Comparison of ENCODE assay signal across 13 cellular contexts in the genomic region with DNA sequence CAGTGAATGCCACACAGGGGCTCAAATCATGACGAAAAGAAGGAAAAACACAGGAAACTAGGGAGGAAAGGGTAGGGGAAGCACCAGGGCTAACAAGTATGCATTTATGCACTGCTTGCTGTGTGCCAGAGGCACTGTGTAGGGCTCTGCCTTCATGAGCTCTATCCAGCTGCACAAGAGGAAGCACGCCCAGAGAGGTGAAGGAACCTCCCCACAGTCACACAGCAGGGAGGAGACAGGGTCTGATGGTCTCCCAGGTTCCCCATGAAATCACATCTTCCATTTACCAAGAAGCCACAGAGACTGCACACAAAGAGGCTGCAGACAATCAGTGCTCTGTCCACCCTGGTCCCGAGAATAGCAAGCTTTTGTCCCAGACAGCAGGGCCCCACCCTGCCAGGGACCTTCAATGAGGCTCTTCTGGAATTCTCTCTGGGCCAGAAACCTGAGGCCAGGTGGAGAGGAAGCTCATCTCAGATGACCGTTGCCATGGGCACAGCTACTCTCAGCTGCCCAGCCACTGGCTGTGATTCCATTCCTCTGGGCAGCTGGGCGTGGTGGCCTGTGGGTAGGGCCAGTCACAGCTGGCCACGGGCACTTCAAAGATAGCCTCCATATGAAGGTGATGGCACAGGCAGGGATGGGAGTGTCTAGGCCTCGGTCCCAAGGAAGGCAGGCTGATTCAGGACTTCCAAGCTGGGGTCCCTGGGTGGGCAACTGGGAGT. TPM values are rescaled to one million over a fixed set of nuclear protein-coding genes. Genes with fewer than 3 reads are reported as not detected.
A peak's percentile ranks its signal among the peaks of the same experiment; 100 is the strongest.
DNase-seq lines count a peak whose midpoint lies in the region; ATAC-seq and TF ChIP-seq lines count a peak whose summit lies in the region.
"Had no signal": no experiment of that assay in that cellular context is flagged by ENCODE, and none has a peak within 500 bp of the region (broad histone marks: within the 10 kb centered on the region; RNA-seq: fewer than 3 reads in every experiment).

No MANE protein-coding gene starts in this region.

- H3K27ac ChIP-seq in lower lobe of right lung: no peak overlapping the region

- H3K36me3 ChIP-seq in lower lobe of right lung: no peaks in the 10 kb centered on the region

- H3K27ac Mint-ChIP-seq in natural killer cell: no peak overlapping the region
- H3K27ac Mint-ChIP-seq: activated CD4-positive, alpha-beta T cell treated with anti-CD3 and anti-CD28 coated beads, Interleukin-2, amount 10 ng/mL, durations not matched to agents 24 days and 14 days; immature natural killer cell; stimulated activated memory B cell treated with anti-CD40 and anti-IgM and Interleukin-4, amounts not matched to agents 10 μg/mL and 1 μg/mL and 100 μg/mL, for 72 hours had no signal

- DNase-seq in COR-L47 (lab: John Stamatoyannopoulos, UW) (peak; percentile 59), M059J (ENCODE audit: low read depth) (peak; percentile 58), RPMI8226 (peak; percentile 39), lower lobe of right lung (peak; percentile 54), OCI-M1 (lab: John Stamatoyannopoulos, UW) (no peak), natural killer cell (no peak)
- DNase-seq: activated CD4-positive, alpha-beta T cell treated with anti-CD3 and anti-CD28 coated beads, Interleukin-2, amount 10 ng/mL, durations not matched to agents 24 days and 14 days; central memory CD4-positive, alpha-beta T cell; immature natural killer cell; stimulated activated CD4-positive, alpha-beta T cell treated with anti-CD3 and anti-CD28 coated beads, Interleukin-15, amount 100 ng/mL, for 24 hours had no signal

- H3K9me3 Mint-ChIP-seq in natural killer cell: no peaks in the 10 kb centered on the region
- H3K9me3 Mint-ChIP-seq: activated CD4-positive, alpha-beta T cell treated with anti-CD3 and anti-CD28 coated beads, Interleukin-2, amount 10 ng/mL, durations not matched to agents 24 days and 14 days; immature natural killer cell; stimulated activated memory B cell treated with anti-CD40 and anti-IgM and Interleukin-4, amounts not matched to agents 10 μg/mL and 1 μg/mL and 100 μg/mL, for 72 hours had no signal

- H3K36me3 Mint-ChIP-seq in natural killer cell: no peaks in the 10 kb centered on the region
- H3K36me3 Mint-ChIP-seq: immature natural killer cell; stimulated activated memory B cell treated with anti-CD40 and anti-IgM and Interleukin-4, amounts not matched to agents 10 μg/mL and 1 μg/mL and 100 μg/mL, for 72 hours had no signal

- intact Hi-C loops in lower lobe of right lung (cut with DNase I): no loop called here
- intact Hi-C loops in natural killer cell (cut with micrococcal nuclease): no loop called here

- H3K4me3 ChIP-seq in lower lobe of right lung: no peak overlapping the region

- H3K4me1 ChIP-seq in lower lobe of right lung: peaks cover 6% of the 10 kb centered on the region

- H3K4me1 Mint-ChIP-seq in natural killer cell: peaks cover 7 to 10% of the 10 kb centered on the region in 2 donors

- no peaks in the 10 kb centered on the region for H3K9me3 ChIP-seq in lower lobe of right lung

- TF ChIP-seq CTCF in lower lobe of right lung (IDR thresholded peaks at IDR 0.05): no peak
- TF ChIP-seq CTCF in natural killer cell (IDR thresholded peaks at IDR 0.05): no peak

- no peak overlapping the region for H3K4me3 Mint-ChIP-seq in natural killer cell
- H3K4me3 Mint-ChIP-seq: activated CD4-positive, alpha-beta T cell treated with anti-CD3 and anti-CD28 coated beads, Interleukin-2, amount 10 ng/mL, durations not matched to agents 24 days and 14 days; immature natural killer cell; stimulated activated memory B cell treated with anti-CD40 and anti-IgM and Interleukin-4, amounts not matched to agents 10 μg/mL and 1 μg/mL and 100 μg/mL, for 72 hours had no signal

- peaks cover 0 to under 1% of the 10 kb centered on the region in 2 donors for H3K27me3 Mint-ChIP-seq in natural killer cell (ENCODE audit: low read depth in 2 of 2)

- H3K27me3 ChIP-seq in lower lobe of right lung (ENCODE audit: low read depth): no peaks in the 10 kb centered on the region

- ATAC-seq in lower lobe of right lung (peak in 1 of 2 donors; percentile 18), natural killer cell (no peak), GM18502 (IDR thresholded peaks at IDR 0.05; ENCODE audit: poor library complexity, unreplicated experiment) (no peak), HG03354 (IDR thresholded peaks at IDR 0.05; ENCODE audit: poor library complexity, severe bottlenecking, unreplicated experiment) (no peak)

RNA-seq across cellular contexts. Expression of a gene that starts 7.3 kb away (rescaled TPM):
- total RNA-seq in M059J (2014; rRNA removed; shearing (Covaris generic)): 0.44 and 0.81 TPM in 2 replicates
- 7.7 TPM for total RNA-seq in lower lobe of right lung
- total RNA-seq in natural killer cell: not detected
- total RNA-seq: activated CD4-positive, alpha-beta T cell treated with anti-CD3 and anti-CD28 coated beads, Interleukin-2, amount 10 ng/mL, durations not matched to agents 24 days and 14 days had no signal

RNA-seq across cellular contexts. Expression of a gene that starts 39.8 kb away (rescaled TPM):
- 44.3 and 53.9 TPM in 2 replicates for total RNA-seq in M059J (2014; rRNA removed; shearing (Covaris generic))
- 45.3 TPM for total RNA-seq in lower lobe of right lung
- total RNA-seq in natural killer cell: 10 to 100 TPM; 48.6 to 52.8 (median 49.2) TPM

RNA-seq across cellular contexts. Expression of a gene that starts 59.6 kb away (rescaled TPM):
- total RNA-seq in M059J (2014; rRNA removed; shearing (Covaris generic)): 12.7 and 13.8 TPM in 2 replicates
- total RNA-seq in lower lobe of right lung (16.8 TPM), natural killer cell (10 to 100 TPM; 33.7 to 42.5 (median 38.7) TPM)

Comparison
In these comparisons a context has a peak if more than half of its experiments do, and no peak if none do; other contexts are left out.
1. DNase-seq: peak in COR-L47 (single experiment), M059J (single experiment), RPMI8226 (single experiment) and lower lobe of right lung (single experiment); none in OCI-M1 (single experiment) and natural killer cell (single experiment).